15 cellular contexts compared by ENCODE assay signal in genomic region chr7:101558742-101559325, GRCh38.
A peak's percentile ranks its signal among the peaks of the same experiment; 100 is the strongest.
DNase-seq lines count a peak whose midpoint lies in the region; ATAC-seq and TF ChIP-seq lines count a peak whose summit lies in the region.
"Had no signal": no experiment of that assay in that cellular context is flagged by ENCODE, and none has a peak within 500 bp of the region (broad histone marks: within the 10 kb centered on the region; RNA-seq: fewer than 3 reads in every experiment).

No MANE protein-coding gene starts in this region.

- H3K9me3 ChIP-seq in DOHH2 (ENCODE audit: control insufficient read depth, insufficient read depth, low read length), result no peaks in the 10 kb centered on the region; the same call in 1 of the 2 replicates

- no peak overlapping the region for H3K4me3 ChIP-seq in DOHH2 (ENCODE audit: low read length)
- H3K4me3 ChIP-seq: SK-N-MC had no signal

- ATAC-seq in WTC11 (0 out of 2 replicates have a peak, but pooled peaks have one; percentile 11), GM19035 (IDR thresholded peaks at IDR 0.05; ENCODE audit: unreplicated experiment) (no peak), esophagus mucosa (no peak), GM21619 (IDR thresholded peaks at IDR 0.05; ENCODE audit: unreplicated experiment) (no peak)

- peaks cover 14% of the 10 kb centered on the region for H3K4me1 Mint-ChIP-seq in WTC11
- H3K4me1 Mint-ChIP-seq: activated naive CD8-positive, alpha-beta T cell treated with anti-CD3 and anti-CD28 coated beads, Interleukin-2, amount 10 ng/mL, durations not matched to agents 7 days and 5 days; CD4-positive, CD25-positive, alpha-beta regulatory T cell; nephron had no signal

- H3K27ac Mint-ChIP-seq in WTC11, result no peak overlapping the region; the same call in 1 of the 2 replicates
- H3K27ac Mint-ChIP-seq: activated naive CD8-positive, alpha-beta T cell treated with anti-CD3 and anti-CD28 coated beads, Interleukin-2, amount 10 ng/mL, durations not matched to agents 7 days and 5 days; CD4-positive, CD25-positive, alpha-beta regulatory T cell; nephron had no signal

- H3K27me3 Mint-ChIP-seq in WTC11 (ENCODE audit: low read depth), result no peaks in the 10 kb centered on the region
- H3K27me3 Mint-ChIP-seq: CD4-positive, CD25-positive, alpha-beta regulatory T cell had no signal

- no peaks in the 10 kb centered on the region for H3K9me2 ChIP-seq in DOHH2 (replicated peaks; ENCODE audit: control insufficient read depth, low read length)

- no peaks in the 10 kb centered on the region for H3K79me2 ChIP-seq in DOHH2 (ENCODE audit: control insufficient read depth, low read length)

- no peaks in the 10 kb centered on the region for H3K36me3 ChIP-seq in DOHH2 (ENCODE audit: control insufficient read depth, low read length)

- no peaks in the 10 kb centered on the region for H3K4me1 ChIP-seq in DOHH2 (ENCODE audit: control insufficient read depth, low read length)

- no peak overlapping the region for H3K27ac ChIP-seq in DOHH2 (ENCODE audit: low read depth, low read length)
- H3K27ac ChIP-seq: SK-N-MC had no signal

- H3K4me3 Mint-ChIP-seq in WTC11, result no peak overlapping the region
- H3K4me3 Mint-ChIP-seq: activated naive CD8-positive, alpha-beta T cell treated with anti-CD3 and anti-CD28 coated beads, Interleukin-2, amount 10 ng/mL, durations not matched to agents 7 days and 5 days; CD4-positive, CD25-positive, alpha-beta regulatory T cell; nephron had no signal

- no peaks in the 10 kb centered on the region for H3K27me3 ChIP-seq in DOHH2 (ENCODE audit: control insufficient read depth, low read length)

- H3F3A ChIP-seq in DOHH2 (ENCODE audit: control insufficient read depth, insufficient read depth), result no peaks in the 10 kb centered on the region

- TF ChIP-seq CTCF in DOHH2 (IDR thresholded peaks at IDR 0.05; ENCODE audit: low read depth, low read length, poor library complexity, severe bottlenecking) (peak; percentile 57), WTC11 (IDR thresholded peaks at IDR 0.05) (no peak)

- H3K4me2 ChIP-seq in DOHH2 (ENCODE audit: low read length), result no peak overlapping the region

- DNase-seq in M059J (ENCODE audit: low read depth) (peak; percentile 36), WTC11 (ENCODE audit: low spot score) (no peak), mesenteric fat pad (ENCODE audit: low spot score) (peak; percentile 43), HuH-7.5 (ENCODE audit: low spot score) (no peak)
- DNase-seq: activated CD4-positive, CD25-positive, alpha-beta regulatory T cell; activated naive CD8-positive, alpha-beta T cell treated with anti-CD3 and anti-CD28 coated beads, Interleukin-2, amount 10 ng/mL, durations not matched to agents 7 days and 5 days; CD4-positive, CD25-positive, alpha-beta regulatory T cell; hippocampal formation; NCI-H526 treated with DMSO at 0.1 percent for 48 hours had no signal

- CTCF ChIA-PET in WTC11 (lab: Charles Lee), result interaction anchor here (0.6 to 2.6 kb wide), 8 partner anchors 13 to 250 kb away, joined by 3 to 16 read pairs (median 4); no protein-coding TSS in a partner anchor

- POLR2A ChIA-PET in WTC11 (lab: Charles Lee), result no interaction called here

- H3K36me3 Mint-ChIP-seq in WTC11, result no peaks in the 10 kb centered on the region
- H3K36me3 Mint-ChIP-seq: activated naive CD8-positive, alpha-beta T cell treated with anti-CD3 and anti-CD28 coated beads, Interleukin-2, amount 10 ng/mL, durations not matched to agents 7 days and 5 days; CD4-positive, CD25-positive, alpha-beta regulatory T cell had no signal

- no peaks in the 10 kb centered on the region for H4K20me1 ChIP-seq in DOHH2 (ENCODE audit: control insufficient read depth, insufficient read depth, low read depth, low read length)

- H3K9me3 Mint-ChIP-seq in WTC11, result no peaks in the 10 kb centered on the region
- H3K9me3 Mint-ChIP-seq: activated naive CD8-positive, alpha-beta T cell treated with anti-CD3 and anti-CD28 coated beads, Interleukin-2, amount 10 ng/mL, durations not matched to agents 7 days and 5 days; nephron had no signal

TF ChIP-seq in WTC11, 78 proteins besides CTCF, POLR2A, EP300 and RAD21:
- TF ChIP-seq, protein P1, sequence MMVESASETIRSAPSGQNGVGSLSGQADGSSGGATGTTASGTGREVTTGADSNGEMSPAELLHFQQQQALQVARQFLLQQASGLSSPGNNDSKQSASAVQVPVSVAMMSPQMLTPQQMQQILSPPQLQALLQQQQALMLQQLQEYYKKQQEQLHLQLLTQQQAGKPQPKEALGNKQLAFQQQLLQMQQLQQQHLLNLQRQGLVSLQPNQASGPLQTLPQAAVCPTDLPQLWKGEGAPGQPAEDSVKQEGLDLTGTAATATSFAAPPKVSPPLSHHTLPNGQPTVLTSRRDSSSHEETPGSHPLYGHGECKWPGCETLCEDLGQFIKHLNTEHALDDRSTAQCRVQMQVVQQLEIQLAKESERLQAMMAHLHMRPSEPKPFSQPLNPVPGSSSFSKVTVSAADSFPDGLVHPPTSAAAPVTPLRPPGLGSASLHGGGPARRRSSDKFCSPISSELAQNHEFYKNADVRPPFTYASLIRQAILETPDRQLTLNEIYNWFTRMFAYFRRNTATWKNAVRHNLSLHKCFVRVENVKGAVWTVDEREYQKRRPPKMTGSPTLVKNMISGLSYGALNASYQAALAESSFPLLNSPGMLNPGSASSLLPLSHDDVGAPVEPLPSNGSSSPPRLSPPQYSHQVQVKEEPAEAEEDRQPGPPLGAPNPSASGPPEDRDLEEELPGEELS (CRISPR knock-in tag; IDR thresholded peaks at IDR 0.05), result no peak
TF ChIP-seq in WTC11: peak in this region for 0.

Comparison
In these comparisons a context has a peak if more than half of its experiments do, and no peak if none do; other contexts are left out.
1. DNase-seq: peak in M059J (single experiment) and mesenteric fat pad (single experiment); none in WTC11 (single experiment) and HuH-7.5 (single experiment).